1 cellular context compared by ENCODE assay signal in the genomic region with DNA sequence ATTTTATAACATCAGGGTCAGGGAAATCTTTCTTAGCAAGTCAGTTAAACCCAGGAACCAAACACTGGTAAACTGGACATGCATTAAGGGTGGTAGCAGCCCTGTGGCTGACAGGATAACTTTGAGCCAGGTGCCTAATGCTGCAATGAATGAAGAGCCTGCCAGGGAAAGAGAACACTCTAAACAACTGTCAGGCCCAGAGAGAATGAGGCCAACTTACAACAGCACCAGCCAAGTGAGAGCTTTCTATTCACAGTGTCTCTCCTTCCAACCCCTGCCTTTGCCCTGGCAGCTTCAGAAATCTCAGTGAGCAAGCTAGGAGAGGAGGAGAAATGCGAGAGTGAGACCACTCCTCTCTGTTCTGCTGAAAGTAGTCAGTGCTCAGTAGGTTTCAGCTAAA.
TF ChIP-seq lines count a peak whose summit lies in the region.

No MANE protein-coding gene starts in this region.

TF ChIP-seq in GM12878, 131 proteins besides CTCF, POLR2A, EP300 and RAD21 (continued from another document):
- TF ChIP-seq, protein P1, sequence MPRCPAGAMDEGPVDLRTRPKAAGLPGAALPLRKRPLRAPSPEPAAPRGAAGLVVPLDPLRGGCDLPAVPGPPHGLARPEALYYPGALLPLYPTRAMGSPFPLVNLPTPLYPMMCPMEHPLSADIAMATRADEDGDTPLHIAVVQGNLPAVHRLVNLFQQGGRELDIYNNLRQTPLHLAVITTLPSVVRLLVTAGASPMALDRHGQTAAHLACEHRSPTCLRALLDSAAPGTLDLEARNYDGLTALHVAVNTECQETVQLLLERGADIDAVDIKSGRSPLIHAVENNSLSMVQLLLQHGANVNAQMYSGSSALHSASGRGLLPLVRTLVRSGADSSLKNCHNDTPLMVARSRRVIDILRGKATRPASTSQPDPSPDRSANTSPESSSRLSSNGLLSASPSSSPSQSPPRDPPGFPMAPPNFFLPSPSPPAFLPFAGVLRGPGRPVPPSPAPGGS (IDR thresholded peaks at IDR 0.05; ENCODE audit: borderline replicate concordance, insufficient read depth, low read depth, low read length, poor library complexity, severe bottlenecking): no peak
- TF ChIP-seq, protein P2, sequence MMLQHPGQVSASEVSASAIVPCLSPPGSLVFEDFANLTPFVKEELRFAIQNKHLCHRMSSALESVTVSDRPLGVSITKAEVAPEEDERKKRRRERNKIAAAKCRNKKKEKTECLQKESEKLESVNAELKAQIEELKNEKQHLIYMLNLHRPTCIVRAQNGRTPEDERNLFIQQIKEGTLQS (IDR thresholded peaks at IDR 0.05; ENCODE audit: borderline replicate concordance, extremely low read depth, low read depth, low read length): no peak
- TF ChIP-seq PBX3 (IDR thresholded peaks at IDR 0.05; ENCODE audit: insufficient replicate concordance, low read depth, low read length) (no peak), NR2C1 (IDR thresholded peaks at IDR 0.05) (no peak), CBFB (IDR thresholded peaks at IDR 0.05; ENCODE audit: low read depth) (no peak), BCL11A (IDR thresholded peaks at IDR 0.05; ENCODE audit: low read depth, low read length) (no peak), SIX5 (IDR thresholded peaks at IDR 0.05; ENCODE audit: low read depth, low read length, severe bottlenecking) (no peak)
TF ChIP-seq in GM12878: peak in this region for 0.
